8 cellular contexts compared by ENCODE assay signal in genomic region chr1:24704411-24705259, GRCh38. TPM values are rescaled to one million over a fixed set of nuclear protein-coding genes. Genes with fewer than 3 reads are reported as not detected.
DNase-seq lines count a peak whose midpoint lies in the region; ATAC-seq, FAIRE-seq and TF ChIP-seq lines count a peak whose summit lies in the region.

No MANE protein-coding gene starts in this region.

- BruUV-seq in endothelial cell of umbilical vein (replicated peaks; lab: Mats Ljungman, UMichigan): TSS peak; percentile 95

- H3K36me3 ChIP-seq in endothelial cell of umbilical vein (ENCODE audit: control insufficient read depth in 2 of 2, extremely low read depth in 1 of 2, insufficient read depth in 2 of 2, low read length in 2 of 2) (no peaks in the 10 kb centered on the region), neuron (ENCODE audit: insufficient read depth, low read length) (no peaks in the 10 kb centered on the region)

- no peak for TF ChIP-seq CTCF in endothelial cell of umbilical vein (IDR thresholded peaks at IDR 0.05; ENCODE audit: extremely low read depth in 1 of 2, insufficient read depth in 1 of 2, low read depth in 1 of 2, low read length in 2 of 2)

- CTCF ChIA-PET in endothelial cell of umbilical vein (lab: Charles Lee): interaction anchor here (1.0 to 8.2 kb wide), 9 partner anchors 9 to 144 kb away, joined by 3 to 58 read pairs (median 4); partner anchors contain the start of gene CLIC4

- no peak overlapping the region for H3K4me2 ChIP-seq in endothelial cell of umbilical vein (ENCODE audit: insufficient read depth, low read length)

- FAIRE-seq in endothelial cell of umbilical vein (lab: Jason Lieb, UNC): peak; percentile 58

- intact Hi-C loops in endothelial cell of umbilical vein (cut with micrococcal nuclease): loop anchor here (1.0 kb wide), 4 partner anchors 16 to 66 kb away; partner anchors contain the start of gene CLIC4

- POLR2A ChIA-PET in endothelial cell of umbilical vein (lab: Charles Lee): interaction anchor here (0.7 to 2.3 kb wide), 5 partner anchors 15 to 41 kb away, joined by 4 to 22 read pairs (median 5); partner anchors contain the start of gene CLIC4

- ATAC-seq in HG02642 (IDR thresholded peaks at IDR 0.05; ENCODE audit: poor library complexity, unreplicated experiment) (no peak), GM18511 (IDR thresholded peaks at IDR 0.05; ENCODE audit: unreplicated experiment) (no peak)

- H3K9ac ChIP-seq in endothelial cell of umbilical vein (replicated peaks; ENCODE audit: extremely low read depth, insufficient read depth, low read length): peak overlapping the region; percentile 10

- H3K9me1 ChIP-seq in endothelial cell of umbilical vein (replicated peaks; ENCODE audit: control insufficient read depth, extremely low read depth, insufficient read depth, low read length): no peaks in the 10 kb centered on the region

- no peak for TF ChIP-seq POLR2A in endothelial cell of umbilical vein (IDR thresholded peaks at IDR 0.05; ENCODE audit: low read depth, low read length)

- H3K27ac ChIP-seq in endothelial cell of umbilical vein (ENCODE audit: insufficient read depth, low read depth, low read length): peak overlapping the region; percentile 76

- H2AFZ ChIP-seq in endothelial cell of umbilical vein (ENCODE audit: low read depth, low read length) (peak overlapping the region; percentile 15), neuron (ENCODE audit: low read depth, low read length) (peak overlapping the region; percentile 18)

- dilution Hi-C loops in endothelial cell of umbilical vein (cut with MboI; ENCODE audit: extremely low pct_ligation_motif_present, low sequenced_read_pairs): no loop called here

- H3K79me2 ChIP-seq in endothelial cell of umbilical vein (ENCODE audit: control insufficient read depth, insufficient read depth, low read length): no peaks in the 10 kb centered on the region

- no peaks in the 10 kb centered on the region for H3K9me3 ChIP-seq in endothelial cell of umbilical vein (replicated peaks; ENCODE audit: control insufficient read depth, insufficient read depth, low read length)
- H3K9me3 ChIP-seq in neuron (ENCODE audit: low read length): no peaks in the 10 kb centered on the region

- no peak overlapping the region for H3K4me3 ChIP-seq in endothelial cell of umbilical vein (replicated peaks in 1 of 3; ENCODE audit: insufficient read depth in 1 of 3, low read depth in 1 of 3, low read length in 3 of 3)
- H3K4me3 ChIP-seq in neuron (ENCODE audit: low read length): no peak overlapping the region

- H3K4me1 ChIP-seq in endothelial cell of umbilical vein (ENCODE audit: control insufficient read depth, extremely low read depth, insufficient read depth, low read length) (peaks cover 16% of the 10 kb centered on the region), neuron (ENCODE audit: insufficient read depth, low read length) (peaks cover 12% of the 10 kb centered on the region)

- no peaks in the 10 kb centered on the region for H4K20me1 ChIP-seq in endothelial cell of umbilical vein (replicated peaks; ENCODE audit: control insufficient read depth, extremely low read depth, insufficient read depth, low read length)

- DNase-seq in EH (ENCODE audit: low read depth) (peak; percentile 68), NCI-H226 (peak; percentile 67), endothelial cell of umbilical vein (ENCODE audit: low read depth, low spot score) (peak; percentile 58), AG08396 (ENCODE audit: low spot score) (no peak), cerebellum (ENCODE audit: low spot score) (no peak)

- no peaks in the 10 kb centered on the region for H3K27me3 ChIP-seq in endothelial cell of umbilical vein (ENCODE audit: control insufficient read depth in 2 of 2, insufficient read depth in 2 of 2, low read length in 2 of 2)
- H3K27me3 ChIP-seq in neuron (ENCODE audit: insufficient read depth, low read length): no peaks in the 10 kb centered on the region

TF ChIP-seq in endothelial cell of umbilical vein, 7 proteins besides CTCF, POLR2A, EP300 and RAD21:
- TF ChIP-seq EZH2 (IDR thresholded peaks at IDR 0.05; ENCODE audit: borderline replicate concordance, low read depth, low read length, severe bottlenecking): no peak
- no peak for TF ChIP-seq FOS (IDR thresholded peaks at IDR 0.05; ENCODE audit: borderline replicate concordance, insufficient read depth, low read length)
- no peak for TF ChIP-seq MAX (IDR thresholded peaks at IDR 0.05; ENCODE audit: insufficient read depth, insufficient read length)
- TF ChIP-seq MYC (IDR thresholded peaks at IDR 0.05; ENCODE audit: low read depth, low read length): no peak
- TF ChIP-seq JUN (IDR thresholded peaks at IDR 0.05; ENCODE audit: borderline replicate concordance, insufficient read depth, insufficient read length, low read depth): no peak
- TF ChIP-seq GATA2 (IDR thresholded peaks at IDR 0.05; ENCODE audit: insufficient read depth, insufficient read length, low read depth, low read length): no peak
- TF ChIP-seq POLR2AphosphoS5 (IDR thresholded peaks at IDR 0.05; ENCODE audit: insufficient read depth, low read depth, low read length): no peak

RNA-seq across cellular contexts. Expression of gene CLIC4, which starts 40.6 kb away (rescaled TPM):
- total RNA-seq in endothelial cell of umbilical vein: 330 and 333 TPM in 2 replicates
- polyA plus RNA-seq in endothelial cell of umbilical vein: 76.6 and 97.5 TPM in 2 replicates
- polyA plus RNA-seq in endothelial cell of umbilical vein (2011; cell fraction: cytosol; rRNA removed): 122 and 128 TPM in 2 replicates
- 67.0 and 84.4 TPM in 2 replicates for polyA plus RNA-seq in endothelial cell of umbilical vein (2011; cell fraction: nucleus; rRNA removed)
- polyA plus RNA-seq in endothelial cell of umbilical vein (2012): 156 and 227 TPM in 2 replicates
- 74.9 and 89.1 TPM in 2 replicates for polyA minus RNA-seq in endothelial cell of umbilical vein
- 65.3 TPM for polyA minus RNA-seq in endothelial cell of umbilical vein (2011; cell fraction: cytosol; rRNA and poly(A)+ RNA removed)
- 74.6 and 101 TPM in 2 replicates for polyA minus RNA-seq in endothelial cell of umbilical vein (2011; cell fraction: nucleus; rRNA and poly(A)+ RNA removed)
- 76.4 TPM for total RNA-seq in cerebellum

Comparison
In these comparisons a context has a peak if more than half of its experiments do, and no peak if none do; other contexts are left out.
1. DNase-seq: peak in EH (single experiment), NCI-H226 (single experiment) and endothelial cell of umbilical vein (single experiment); none in AG08396 (single experiment) and cerebellum (single experiment).